Comparison of ENCODE assay signal across 25 cellular contexts in genomic region chr13:43195112-43195511, GRCh38.
"Had no signal": no experiment of that assay in that cellular context is flagged by ENCODE, and none has a peak within 500 bp of the region (broad histone marks: within the 10 kb centered on the region; RNA-seq: fewer than 3 reads in every experiment).

No MANE protein-coding gene starts in this region.

- H3K27ac ChIP-seq: colonic mucosa, epithelial cell of prostate, esophagus squamous epithelium, gastrocnemius medialis, left lung, lower lobe of right lung had no signal

- H3K4me1 ChIP-seq: colonic mucosa, esophagus squamous epithelium, left lung, lower lobe of right lung had no signal

- ATAC-seq: effector memory CD8-positive, alpha-beta T cell; esophagus mucosa; gastrocnemius medialis; left lung; lower lobe of right lung; mucosa of descending colon had no signal

- H3K27me3 ChIP-seq: colonic mucosa, esophagus squamous epithelium, gastrocnemius medialis, hepatocyte, left lung had no signal

- H3K9me3 ChIP-seq: colonic mucosa, esophagus squamous epithelium, gastrocnemius medialis, left lung, lower lobe of right lung, mucosa of descending colon had no signal

- H3K4me3 ChIP-seq: colonic mucosa, esophagus squamous epithelium, gastrocnemius medialis, hepatocyte, left lung, lower lobe of right lung, mucosa of descending colon had no signal

- DNase-seq: colonic mucosa; cortex of kidney; effector CD8-positive, alpha-beta T cell; effector memory CD8-positive, alpha-beta T cell; endodermal cell; erythroblast; esophagus squamous epithelium; foreskin fibroblast; foreskin melanocyte; gastrocnemius medialis; glutamatergic neuron; head of caudate nucleus; hypothalamus; immature natural killer cell; islet precursor cell; kidney; kidney glomerular epithelial cell; left lung; lower lobe of right lung; mesenchymal stem cell; mucosa of descending colon; naive B cell had no signal

- H3K36me3 ChIP-seq: colonic mucosa, esophagus squamous epithelium, gastrocnemius medialis, left lung, lower lobe of right lung had no signal
